In the genomic region with DNA sequence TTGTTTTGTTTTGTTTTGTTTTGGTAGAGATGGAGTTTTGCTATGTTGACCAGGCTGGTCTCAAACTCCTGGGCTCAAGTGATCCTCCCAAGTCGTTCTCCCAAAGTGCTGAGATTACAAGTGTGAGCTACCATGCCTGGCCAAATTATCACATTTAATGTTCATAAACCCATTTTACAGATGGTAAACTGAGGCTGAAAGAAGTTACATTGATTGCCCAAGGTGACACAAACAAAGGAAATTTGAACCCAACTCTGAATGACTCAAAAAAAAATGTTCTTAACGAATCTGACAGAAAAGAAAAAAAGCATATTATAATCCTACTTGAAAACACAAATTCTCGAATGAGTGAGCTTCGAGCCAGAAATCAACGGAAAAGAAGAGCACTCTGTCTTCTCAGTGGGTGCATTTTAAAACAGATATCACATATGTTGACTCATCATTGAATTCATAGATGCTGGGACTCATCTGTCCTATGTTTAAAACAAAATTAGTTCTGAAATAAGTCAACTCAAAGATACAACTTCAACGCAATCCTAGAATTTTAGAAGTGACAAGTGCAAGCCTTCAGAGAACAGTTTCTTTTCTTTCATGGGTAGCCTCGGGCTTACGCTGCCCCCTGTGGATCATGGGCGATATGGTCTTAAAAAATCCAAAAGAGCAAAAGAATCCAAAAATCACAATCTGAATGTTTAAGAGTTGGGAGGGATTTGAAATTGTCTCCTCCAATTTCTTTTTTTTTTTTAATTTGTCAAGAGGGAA, we compare ENCODE assay signal across 9 cellular contexts. TPM values are rescaled to one million over a fixed set of nuclear protein-coding genes. Genes with fewer than 3 reads are reported as not detected.
DNase-seq lines count a peak whose midpoint lies in the region; ATAC-seq, FAIRE-seq and TF ChIP-seq lines count a peak whose summit lies in the region.
"Had no signal": no experiment of that assay in that cellular context is flagged by ENCODE, and none has a peak within 500 bp of the region (broad histone marks: within the 10 kb centered on the region; RNA-seq: fewer than 3 reads in every experiment).

No MANE protein-coding gene starts in this region.

- peaks cover 16% of the 10 kb centered on the region for H3K9me3 Mint-ChIP-seq in activated CD8-positive, alpha-beta T cell treated with anti-CD3 and anti-CD28 coated beads, Interleukin-2, amount 10 ng/mL, durations not matched to agents 7 days and 5 days (ENCODE audit: insufficient read depth)

- peaks cover 82% of the 10 kb centered on the region for H3K4me1 Mint-ChIP-seq in activated CD8-positive, alpha-beta T cell treated with anti-CD3 and anti-CD28 coated beads, Interleukin-2, amount 10 ng/mL, durations not matched to agents 7 days and 5 days (ENCODE audit: low read depth)

- CTCF ChIA-PET in IMR-90 (lab: Yijun Ruan, JAX), result interaction anchor here (0.6 to 0.8 kb wide), 3 partner anchors 11 to 1025 kb away, joined by 3 to 5 read pairs (median 4); no protein-coding TSS in a partner anchor
- CTCF ChIA-PET in activated CD8-positive, alpha-beta T cell treated with anti-CD3 and anti-CD28 coated beads, Interleukin-2, amount 10 ng/mL, durations not matched to agents 7 days and 5 days (lab: Charles Lee), result interaction anchor here (0.6 to 6.5 kb wide), 27 partner anchors 8 to 267 kb away, joined by 3 to 44 read pairs (median 3); no protein-coding TSS in a partner anchor

- no peaks in the 10 kb centered on the region for H3K27me3 Mint-ChIP-seq in activated CD8-positive, alpha-beta T cell treated with anti-CD3 and anti-CD28 coated beads, Interleukin-2, amount 10 ng/mL, durations not matched to agents 7 days and 5 days (ENCODE audit: low read depth)

- intact Hi-C loops in heart right ventricle (cut with DNase I), result loop anchor here in 2 of 10 donors (5.0 to 10.0 kb wide), 2 partner anchors 982 to 1800 kb away; no protein-coding TSS in a partner anchor
- intact Hi-C loops in cardiac septum (cut with DNase I), result no loop called here
- intact Hi-C loops in IMR-90 (cut with micrococcal nuclease), result no loop called here

- TF ChIP-seq CTCF in heart right ventricle (IDR thresholded peaks at IDR 0.05), result peak; percentile 18 to 64 (median 51)
- TF ChIP-seq CTCF in IMR-90 (conservative IDR thresholded peaks at IDR 0.05; ENCODE audit: low read depth, low read length), result peak; percentile 34
- peak; percentile 32 for TF ChIP-seq CTCF in foreskin fibroblast (IDR thresholded peaks at IDR 0.05; ENCODE audit: low read depth, low read length)

- H4K91ac ChIP-seq in IMR-90 (ENCODE audit: insufficient read depth, low read depth, low read length), result no peak overlapping the region

- peak in 1 of 2 donors; percentile 4 for DNase-seq in heart right ventricle
- DNase-seq in cardiac septum (ENCODE audit: low spot score), result no peak
- no peak for DNase-seq in IMR-90
- DNase-seq in activated CD8-positive, alpha-beta T cell treated with anti-CD3 and anti-CD28 coated beads, Interleukin-2, amount 10 ng/mL, durations not matched to agents 7 days and 5 days, result peak; percentile 82
- peak in 1 of 2 donors; percentile 1 for DNase-seq in foreskin fibroblast
- DNase-seq in stimulated activated CD4-positive, alpha-beta T cell treated with anti-CD3 and anti-CD28 coated beads, Interleukin-12 subunit alpha, Interleukin-12 subunit beta, amount 100 ng/mL, for 48 hours (ENCODE audit: low read depth in 2 of 3, low spot score in 1 of 3), result peak in 2 of 3 donors; percentile 45 to 63
- no peak for DNase-seq in EL
- no peak for DNase-seq in RCC 7860 (ENCODE audit: low spot score)

- in situ Hi-C loops in IMR-90 (cut with MboI; ENCODE audit: low sequenced_read_pairs), result no loop called here

- peaks cover 40% of the 10 kb centered on the region for H3K36me3 Mint-ChIP-seq in activated CD8-positive, alpha-beta T cell treated with anti-CD3 and anti-CD28 coated beads, Interleukin-2, amount 10 ng/mL, durations not matched to agents 7 days and 5 days (ENCODE audit: low read depth)

- no peaks in the 10 kb centered on the region for H4K20me1 ChIP-seq in IMR-90 (ENCODE audit: insufficient read depth, low read length)

- no peak overlapping the region for H3K23ac ChIP-seq in IMR-90 (ENCODE audit: low read depth, low read length)

- H3K18ac ChIP-seq in IMR-90 (ENCODE audit: low read depth, low read length), result no peak overlapping the region

- H3K9me1 ChIP-seq in IMR-90 (ENCODE audit: insufficient read depth, low read length), result no peaks in the 10 kb centered on the region

- POLR2A ChIA-PET in IMR-90 (lab: Charles Lee; ENCODE audit: unreplicated experiment), result no interaction called here
- POLR2A ChIA-PET in activated CD8-positive, alpha-beta T cell treated with anti-CD3 and anti-CD28 coated beads, Interleukin-2, amount 10 ng/mL, durations not matched to agents 7 days and 5 days (lab: Charles Lee), result interaction anchor here (0.8 to 1.4 kb wide), 2 partner anchors 14 to 87 kb away, joined by 3 to 4 read pairs; no protein-coding TSS in a partner anchor

- no peak overlapping the region for H2BK5ac ChIP-seq in IMR-90 (ENCODE audit: low read depth, low read length, poor library complexity, severe bottlenecking)

- H3K36me3 ChIP-seq in heart right ventricle (no peaks in the 10 kb centered on the region), IMR-90 (ENCODE audit: control insufficient read depth, insufficient read depth, low read length) (no peaks in the 10 kb centered on the region)

- H3K14ac ChIP-seq in IMR-90 (replicated peaks; ENCODE audit: low read depth, low read length), result no peak overlapping the region

- no peaks in the 10 kb centered on the region for H3K79me1 ChIP-seq in IMR-90 (ENCODE audit: low read depth in 1 of 2, low read length in 2 of 2)

- peak; percentile 26; the same call in 1 of the 2 replicates for TF ChIP-seq RAD21 in IMR-90 (IDR thresholded peaks at IDR 0.05; ENCODE audit: low read length)

- peaks cover 0 to 7% (median 0%) of the 10 kb centered on the region in 11 donors for H3K9me3 ChIP-seq in heart right ventricle
- peaks cover 16% of the 10 kb centered on the region for H3K9me3 ChIP-seq in IMR-90 (ENCODE audit: control insufficient read depth, insufficient read depth, low read length)

- no peak overlapping the region for H3K4ac ChIP-seq in IMR-90 (ENCODE audit: low read depth, low read length)

- H3K27ac Mint-ChIP-seq in activated CD8-positive, alpha-beta T cell treated with anti-CD3 and anti-CD28 coated beads, Interleukin-2, amount 10 ng/mL, durations not matched to agents 7 days and 5 days, result peak overlapping the region; percentile 41

- H3K27me3 ChIP-seq in heart right ventricle (no peaks in the 10 kb centered on the region), IMR-90 (ENCODE audit: control insufficient read depth, insufficient read depth, low read length) (no peaks in the 10 kb centered on the region)

- FAIRE-seq in RCC 7860 (lab: Jason Lieb, UNC), result no peak
- FAIRE-seq: endothelial cell of umbilical vein had no signal

- BruUV-seq in IMR-90 (replicated peaks; lab: Mats Ljungman, UMichigan), result no TSS peak

- H2BK15ac ChIP-seq in IMR-90 (ENCODE audit: low read depth, low read length), result no peak overlapping the region

- H3K27ac ChIP-seq in heart right ventricle (no peak overlapping the region), IMR-90 (ENCODE audit: insufficient read depth, low read length) (no peak overlapping the region)

- no peak for TF ChIP-seq POLR2A in IMR-90 (IDR thresholded peaks at IDR 0.05; ENCODE audit: low read depth, low read length)

- H2AK5ac ChIP-seq in IMR-90 (ENCODE audit: low read depth, low read length), result no peak overlapping the region

- no peak overlapping the region for H4K5ac ChIP-seq in IMR-90 (ENCODE audit: low read depth, low read length)

- H3K4me3 Mint-ChIP-seq in activated CD8-positive, alpha-beta T cell treated with anti-CD3 and anti-CD28 coated beads, Interleukin-2, amount 10 ng/mL, durations not matched to agents 7 days and 5 days, result peak overlapping the region; percentile 18

- H2AK9ac ChIP-seq in IMR-90 (replicated peaks; ENCODE audit: low read depth, low read length, poor library complexity), result no peak overlapping the region

- 60 to 63% methylated on average over 9 of the region's 9 CpGs for WGBS in heart right ventricle, 2 donors
- no CpG with 5 or more reads among the region's 9 CpGs for WGBS in IMR-90 (ENCODE audit: extremely low coverage in 2 of 2, insufficient read length in 1 of 2), 2 experiments

- dilution Hi-C loops in IMR-90 (cut with HindIII; ENCODE audit: low sequenced_read_pairs, unreplicated experiment), result no loop called here

- H4K8ac ChIP-seq in IMR-90 (ENCODE audit: low read depth in 2 of 2, low read length in 2 of 2), result no peak overlapping the region

- no peak overlapping the region for H2BK120ac ChIP-seq in IMR-90 (ENCODE audit: low read depth, low read length)

- no peak overlapping the region for H3K9ac ChIP-seq in IMR-90 (ENCODE audit: low read depth, low read length)

- no peak overlapping the region for H2BK20ac ChIP-seq in IMR-90 (ENCODE audit: low read depth, low read length)

- H3K56ac ChIP-seq in IMR-90 (ENCODE audit: extremely low read depth, insufficient read depth, low read length), result no peak overlapping the region

- H3K4me1 ChIP-seq in heart right ventricle (no peaks in the 10 kb centered on the region), IMR-90 (ENCODE audit: control insufficient read depth, insufficient read depth, low read length) (no peaks in the 10 kb centered on the region)

- no peak overlapping the region for H2AFZ ChIP-seq in IMR-90 (replicated peaks; ENCODE audit: low read length, poor library complexity)

- ATAC-seq in heart right ventricle, result no peak
- ATAC-seq in IMR-90 (ENCODE audit: low read depth), result no peak
- ATAC-seq in activated CD8-positive, alpha-beta T cell treated with anti-CD3 and anti-CD28 coated beads, Interleukin-2, amount 10 ng/mL, durations not matched to agents 7 days and 5 days, result peak; percentile 57

- no peak overlapping the region for H3K4me2 ChIP-seq in IMR-90 (ENCODE audit: low read depth, low read length)

- H3K4me3 ChIP-seq in heart right ventricle (no peak overlapping the region), IMR-90 (ENCODE audit: insufficient read depth, low read depth, low read length) (no peak overlapping the region), foreskin fibroblast (ENCODE audit: low read depth in 1 of 2, low read length in 2 of 2) (no peak overlapping the region)

TF ChIP-seq in IMR-90, 13 proteins besides CTCF, POLR2A, EP300 and RAD21 (continues in another document):
- TF ChIP-seq FOS (IDR thresholded peaks at IDR 0.05; ENCODE audit: low read depth, low read length), result no peak
- no peak for TF ChIP-seq CHD1 (IDR thresholded peaks at IDR 0.05; ENCODE audit: low read depth, low read length)
- no peak for TF ChIP-seq RFX5 (IDR thresholded peaks at IDR 0.05; ENCODE audit: low read depth, low read length)
- no peak for TF ChIP-seq SMC3 (IDR thresholded peaks at IDR 0.05; ENCODE audit: low read depth, low read length)

RNA-seq across cellular contexts. Expression of a gene that starts 28.4 kb away (rescaled TPM):
- total RNA-seq in heart right ventricle (1 to 10 TPM in 1 of 10 donors, under 1 TPM in 3, not detected in 6; 0.17 to 2.3 (median 0.26) TPM), cardiac septum (not detected), IMR-90 (2012; rRNA removed) (not detected in 2 replicates)
- polyA plus RNA-seq in heart right ventricle (under 1 TPM in 1 of 2 donors, not detected in 1; 0.07 TPM), IMR-90 (2012; rRNA removed) (not detected in 2 replicates)
- not detected in 2 replicates for polyA plus RNA-seq in IMR-90 (2012; cell fraction: cytosol; rRNA removed)
- not detected in 2 replicates for polyA plus RNA-seq in IMR-90 (2012; cell fraction: nucleus; rRNA removed; ENCODE audit: low replicate concordance)
- total RNA-seq in activated CD8-positive, alpha-beta T cell treated with anti-CD3 and anti-CD28 coated beads, Interleukin-2, amount 10 ng/mL, durations not matched to agents 7 days and 5 days, result 1 to 10 TPM; 2.7 to 4.0 TPM
- total RNA-seq: endothelial cell of umbilical vein had no signal
- polyA plus RNA-seq: endothelial cell of umbilical vein had no signal

Comparison
In these comparisons a context has a peak if more than half of its experiments do, and no peak if none do; other contexts are left out.
1. DNase-seq: peak in activated CD8-positive, alpha-beta T cell treated with anti-CD3 and anti-CD28 coated beads, Interleukin-2, amount 10 ng/mL, durations not matched to agents 7 days and 5 days (single experiment) and stimulated activated CD4-positive, alpha-beta T cell treated with anti-CD3 and anti-CD28 coated beads, Interleukin-12 subunit alpha, Interleukin-12 subunit beta, amount 100 ng/mL, for 48 hours (2 of 3); none in cardiac septum (single experiment), IMR-90 (single experiment), EL (single experiment) and RCC 7860 (single experiment).
2. Peak in every context shown above with its lines, with median percentiles within 50 percentile points of each other: CTCF ChIP-seq.